2 cellular contexts compared by ENCODE assay signal in the genomic region with DNA sequence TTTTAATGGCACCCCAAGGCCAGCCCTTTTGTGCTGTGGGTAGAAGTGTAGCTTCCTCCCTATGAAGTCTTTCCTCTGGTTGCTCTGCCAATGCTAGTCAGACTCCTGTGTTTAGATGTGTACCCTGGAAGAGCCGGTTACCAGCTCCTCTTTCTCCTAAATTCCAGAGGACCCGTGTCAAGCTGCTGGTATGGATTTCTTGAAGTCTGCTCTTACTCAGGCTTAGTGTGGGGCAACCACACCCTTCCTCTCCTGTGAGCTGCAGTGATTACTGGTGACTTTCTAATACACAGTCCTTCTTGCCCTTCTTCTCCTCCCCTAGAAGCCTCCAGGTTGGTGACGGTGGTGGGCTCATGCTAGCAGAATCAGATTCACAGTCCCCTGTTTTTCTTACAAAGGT.
TF ChIP-seq lines count a peak whose summit lies in the region.

No MANE protein-coding gene starts in this region.

TF ChIP-seq in H1, 55 proteins besides CTCF, POLR2A, EP300 and RAD21:
- TF ChIP-seq CHD2 (IDR thresholded peaks at IDR 0.05; ENCODE audit: low read length) = no peak
- no peak for TF ChIP-seq CTBP2 (IDR thresholded peaks at IDR 0.05; ENCODE audit: borderline replicate concordance, insufficient read depth, insufficient read length, low read length)
- no peak for TF ChIP-seq ZNF274 (IDR thresholded peaks at IDR 0.05; ENCODE audit: borderline replicate concordance, extremely low read depth, low read length)
- no peak for TF ChIP-seq CEBPB (IDR thresholded peaks at IDR 0.05; ENCODE audit: low read depth, low read length)
TF ChIP-seq in H1: peak in this region for 0.

TF ChIP-seq in WTC11, 78 proteins besides CTCF, POLR2A, EP300 and RAD21:
- TF ChIP-seq RORB (CRISPR knock-in tag; IDR thresholded peaks at IDR 0.05) = no peak
- TF ChIP-seq CREM (CRISPR knock-in tag; IDR thresholded peaks at IDR 0.05) = no peak
